8 cellular contexts compared by ENCODE assay signal in the genomic region with DNA sequence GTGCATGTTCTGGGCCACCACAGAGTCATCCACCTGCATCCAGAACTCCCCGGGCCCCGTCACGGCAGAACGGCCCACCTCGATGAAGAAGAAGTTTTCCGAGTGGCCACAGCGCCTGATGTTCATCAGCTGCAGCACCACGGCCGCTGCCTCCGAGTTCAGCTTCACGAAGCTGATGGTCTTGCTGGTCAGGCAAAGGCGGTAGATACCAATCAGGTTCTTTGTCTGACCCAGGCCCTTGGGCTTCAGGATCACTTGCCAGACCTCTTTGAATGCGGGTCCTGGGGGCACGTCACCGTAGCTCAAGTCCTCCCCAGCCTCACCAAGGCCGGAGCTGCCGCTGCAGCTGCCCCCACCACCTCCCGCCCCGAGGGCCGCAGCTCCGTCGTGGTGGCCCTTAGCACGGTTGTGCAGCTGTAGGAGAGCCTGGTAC. TPM values are rescaled to one million over a fixed set of nuclear protein-coding genes. Genes with fewer than 3 reads are reported as not detected.
DNase-seq lines count a peak whose midpoint lies in the region; ATAC-seq, FAIRE-seq and TF ChIP-seq lines count a peak whose summit lies in the region.

No MANE protein-coding gene starts in this region.

- POLR2A ChIA-PET in activated naive CD8-positive, alpha-beta T cell treated with anti-CD3 and anti-CD28 coated beads, Interleukin-2, amount 10 ng/mL, durations not matched to agents 7 days and 5 days (lab: Charles Lee) = interaction anchor here (0.7 to 3.4 kb wide), 5 partner anchors 8 to 187 kb away, joined by 3 to 30 read pairs (median 3); a partner anchor contains a TSS

- H3K27ac Mint-ChIP-seq in HFFc6 = peak overlapping the region; percentile 83
- H3K27ac Mint-ChIP-seq in activated naive CD8-positive, alpha-beta T cell treated with anti-CD3 and anti-CD28 coated beads, Interleukin-2, amount 10 ng/mL, durations not matched to agents 7 days and 5 days = peak overlapping the region; percentile 84
- H3K27ac Mint-ChIP-seq in stimulated activated memory B cell treated with anti-CD40 and anti-IgM and Interleukin-4, amounts not matched to agents 10 μg/mL and 1 μg/mL and 100 μg/mL, for 72 hours = peak overlapping the region; percentile 67

- H3K27me3 Mint-ChIP-seq in HFFc6 (ENCODE audit: insufficient read depth) = no peaks in the 10 kb centered on the region
- no peaks in the 10 kb centered on the region for H3K27me3 Mint-ChIP-seq in activated naive CD8-positive, alpha-beta T cell treated with anti-CD3 and anti-CD28 coated beads, Interleukin-2, amount 10 ng/mL, durations not matched to agents 7 days and 5 days
- H3K27me3 Mint-ChIP-seq in stimulated activated memory B cell treated with anti-CD40 and anti-IgM and Interleukin-4, amounts not matched to agents 10 μg/mL and 1 μg/mL and 100 μg/mL, for 72 hours = no peaks in the 10 kb centered on the region

- no peak for TF ChIP-seq CTCF in HFFc6 (IDR thresholded peaks at IDR 0.05)

- H3K9ac ChIP-seq in iPS-15b (ENCODE audit: low read depth, low read length) = no peak overlapping the region

- peaks cover 20% of the 10 kb centered on the region for H3K36me3 ChIP-seq in iPS-15b (ENCODE audit: control insufficient read depth, insufficient read depth, low read length)

- no peaks in the 10 kb centered on the region for H3K27me3 ChIP-seq in iPS-15b (ENCODE audit: control insufficient read depth, insufficient read depth, low read length)

- no peak for DNase-seq in HFFc6
- no peak for DNase-seq in activated naive CD8-positive, alpha-beta T cell treated with anti-CD3 and anti-CD28 coated beads, Interleukin-2, amount 10 ng/mL, durations not matched to agents 7 days and 5 days
- DNase-seq in H54 (ENCODE audit: insufficient read length, low spot score) = no peak
- no peak for DNase-seq in D341Med (ENCODE audit: low spot score)

- H3K4me3 Mint-ChIP-seq in HFFc6 = peak overlapping the region; percentile 90
- H3K4me3 Mint-ChIP-seq in activated naive CD8-positive, alpha-beta T cell treated with anti-CD3 and anti-CD28 coated beads, Interleukin-2, amount 10 ng/mL, durations not matched to agents 7 days and 5 days = peak overlapping the region; percentile 89
- peak overlapping the region; percentile 86 for H3K4me3 Mint-ChIP-seq in stimulated activated memory B cell treated with anti-CD40 and anti-IgM and Interleukin-4, amounts not matched to agents 10 μg/mL and 1 μg/mL and 100 μg/mL, for 72 hours

- ATAC-seq in activated naive CD8-positive, alpha-beta T cell treated with anti-CD3 and anti-CD28 coated beads, Interleukin-2, amount 10 ng/mL, durations not matched to agents 7 days and 5 days (ENCODE audit: low read depth) = no peak
- ATAC-seq in stimulated activated memory B cell treated with anti-CD40 and anti-IgM and Interleukin-4, amounts not matched to agents 10 μg/mL and 1 μg/mL and 100 μg/mL, for 72 hours = no peak
- ATAC-seq in GM21360 (IDR thresholded peaks at IDR 0.05; ENCODE audit: unreplicated experiment) = no peak
- no peak for ATAC-seq in GM21447 (IDR thresholded peaks at IDR 0.05; ENCODE audit: unreplicated experiment)

- no peak for TF ChIP-seq POLR2A in H54 (IDR thresholded peaks at IDR 0.05; ENCODE audit: low read depth, low read length)

- H3K9me3 ChIP-seq in iPS-15b (ENCODE audit: control insufficient read depth, insufficient read depth, low read length) = no peaks in the 10 kb centered on the region

- H3K4me3 ChIP-seq in iPS-15b (ENCODE audit: low read depth, low read length) = peak overlapping the region; percentile 63

- no peaks in the 10 kb centered on the region for H3K4me1 ChIP-seq in iPS-15b (ENCODE audit: control insufficient read depth, insufficient read depth, low read length)

- peaks cover 56% of the 10 kb centered on the region for H3K4me1 Mint-ChIP-seq in HFFc6 (ENCODE audit: low read depth)
- peaks cover 38% of the 10 kb centered on the region for H3K4me1 Mint-ChIP-seq in activated naive CD8-positive, alpha-beta T cell treated with anti-CD3 and anti-CD28 coated beads, Interleukin-2, amount 10 ng/mL, durations not matched to agents 7 days and 5 days
- peaks cover 41% of the 10 kb centered on the region for H3K4me1 Mint-ChIP-seq in stimulated activated memory B cell treated with anti-CD40 and anti-IgM and Interleukin-4, amounts not matched to agents 10 μg/mL and 1 μg/mL and 100 μg/mL, for 72 hours

- FAIRE-seq in H54 (lab: Jason Lieb, UNC) = no peak

- no peaks in the 10 kb centered on the region for H3K9me3 Mint-ChIP-seq in HFFc6
- no peaks in the 10 kb centered on the region for H3K9me3 Mint-ChIP-seq in activated naive CD8-positive, alpha-beta T cell treated with anti-CD3 and anti-CD28 coated beads, Interleukin-2, amount 10 ng/mL, durations not matched to agents 7 days and 5 days
- H3K9me3 Mint-ChIP-seq in stimulated activated memory B cell treated with anti-CD40 and anti-IgM and Interleukin-4, amounts not matched to agents 10 μg/mL and 1 μg/mL and 100 μg/mL, for 72 hours = no peaks in the 10 kb centered on the region

- peaks cover 52% of the 10 kb centered on the region for H3K36me3 Mint-ChIP-seq in HFFc6 (ENCODE audit: low read depth)
- peaks cover 5% of the 10 kb centered on the region for H3K36me3 Mint-ChIP-seq in activated naive CD8-positive, alpha-beta T cell treated with anti-CD3 and anti-CD28 coated beads, Interleukin-2, amount 10 ng/mL, durations not matched to agents 7 days and 5 days
- H3K36me3 Mint-ChIP-seq in stimulated activated memory B cell treated with anti-CD40 and anti-IgM and Interleukin-4, amounts not matched to agents 10 μg/mL and 1 μg/mL and 100 μg/mL, for 72 hours = no peaks in the 10 kb centered on the region

RNA-seq across cellular contexts. Expression of a gene that starts 1.6 kb away (rescaled TPM):
- 10 to 100 TPM; 37.4 to 49.9 (median 44.4) TPM for total RNA-seq in HFFc6 (2021; fragmentation: NEBNext Ultra II Directional; extraction: Animal tissue kit (Norgen Biotek cat#: 25700))
- total RNA-seq in activated naive CD8-positive, alpha-beta T cell treated with anti-CD3 and anti-CD28 coated beads, Interleukin-2, amount 10 ng/mL, durations not matched to agents 7 days and 5 days = 1 to 10 TPM; 6.5 to 8.0 TPM

RNA-seq across cellular contexts. Expression of a gene that starts 37.8 kb away (rescaled TPM):
- 10 to 100 TPM; 34.3 to 50.7 (median 42.3) TPM for total RNA-seq in HFFc6 (2021; fragmentation: NEBNext Ultra II Directional; extraction: Animal tissue kit (Norgen Biotek cat#: 25700))
- total RNA-seq in activated naive CD8-positive, alpha-beta T cell treated with anti-CD3 and anti-CD28 coated beads, Interleukin-2, amount 10 ng/mL, durations not matched to agents 7 days and 5 days = 10 to 100 TPM; 33.1 to 44.9 TPM

Comparison
In these comparisons a context has a peak if more than half of its experiments do, and no peak if none do; other contexts are left out.
1. RNA of a gene that starts 1.6 kb away (total RNA-seq): 37.4 to 49.9 TPM in HFFc6; 6.5 to 8.0 TPM in activated naive CD8-positive, alpha-beta T cell treated with anti-CD3 and anti-CD28 coated beads, Interleukin-2, amount 10 ng/mL, durations not matched to agents 7 days and 5 days; every median in the first group is over 4 times any median in the second.
2. Peak in every context shown above with its lines, with median percentiles within 50 percentile points of each other: H3K27ac Mint-ChIP-seq and H3K4me3 Mint-ChIP-seq.